10 cellular contexts compared by ENCODE assay signal in the genomic region with DNA sequence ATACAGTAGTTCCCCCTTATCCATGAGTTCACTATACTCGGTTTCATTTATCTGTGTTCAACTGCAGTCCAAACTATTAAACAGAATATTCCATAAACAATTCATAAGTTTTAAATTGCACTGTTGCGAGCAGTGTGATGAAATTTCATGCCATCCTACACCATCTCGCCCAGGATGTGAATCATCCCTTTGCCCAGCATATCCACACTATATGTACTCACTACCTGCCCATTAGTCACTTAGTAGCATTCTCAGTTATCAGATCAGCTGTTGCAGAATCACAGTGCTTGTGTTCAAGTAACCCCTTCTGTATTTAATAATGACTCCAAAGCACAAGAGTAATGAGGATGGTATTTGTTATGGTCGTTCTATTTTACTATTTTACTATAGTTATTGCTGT. TPM values are rescaled to one million over a fixed set of nuclear protein-coding genes. Genes with fewer than 3 reads are reported as not detected.
DNase-seq lines count a peak whose midpoint lies in the region; ATAC-seq and TF ChIP-seq lines count a peak whose summit lies in the region.
"Had no signal": no experiment of that assay in that cellular context is flagged by ENCODE, and none has a peak within 500 bp of the region (broad histone marks: within the 10 kb centered on the region; RNA-seq: fewer than 3 reads in every experiment).

No MANE protein-coding gene starts in this region.

- DNase-seq in ACHN: peak; percentile 85
- DNase-seq in HK-2 (ENCODE audit: unreplicated experiment): peak; percentile 39
- DNase-seq in activated naive CD4-positive, alpha-beta T cell treated with anti-CD3 and anti-CD28 coated beads, Interleukin-2, amount 50 U/mL, for 72 hours (ENCODE audit: low spot score in 2 of 2): no peak
- DNase-seq in kidney epithelial cell (ENCODE audit: low read depth): peak; percentile 86
- no peak for DNase-seq in NCI-H524 treated with DMSO at 0.1 percent for 48 hours (lab: John Stamatoyannopoulos, UW)
- no peak for DNase-seq in DMS79 (lab: John Stamatoyannopoulos, UW)
- no peak for DNase-seq in SKM-1 (lab: John Stamatoyannopoulos, UW; ENCODE audit: unreplicated experiment)

- in situ Hi-C loops in ACHN (cut with HindIII; ENCODE audit: low pct_ligation_motif_present, low pct_unique_long_range_greater_than_20kb, low sequenced_read_pairs): no loop called here

- peak overlapping the region in 1 of 2 donors; percentile 78 for H3K27ac Mint-ChIP-seq in activated naive CD4-positive, alpha-beta T cell treated with anti-CD3 and anti-CD28 coated beads, Interleukin-2, amount 50 U/mL, for 72 hours
- H3K27ac Mint-ChIP-seq: memory B cell, type B pancreatic cell had no signal

- H3K4me3 ChIP-seq in kidney epithelial cell (ENCODE audit: low read depth, low read length): no peak overlapping the region

- no peaks in the 10 kb centered on the region for H3K36me3 Mint-ChIP-seq in activated naive CD4-positive, alpha-beta T cell treated with anti-CD3 and anti-CD28 coated beads, Interleukin-2, amount 50 U/mL, for 72 hours
- H3K36me3 Mint-ChIP-seq: memory B cell, type B pancreatic cell had no signal

- H3K36me3 ChIP-seq in kidney epithelial cell (ENCODE audit: control insufficient read depth, insufficient read depth, low read length): no peaks in the 10 kb centered on the region

- TF ChIP-seq CTCF in kidney epithelial cell (IDR thresholded peaks at IDR 0.05; ENCODE audit: insufficient read depth, low read length, poor library complexity, severe bottlenecking): no peak

- no peaks in the 10 kb centered on the region for H3K9me3 Mint-ChIP-seq in activated naive CD4-positive, alpha-beta T cell treated with anti-CD3 and anti-CD28 coated beads, Interleukin-2, amount 50 U/mL, for 72 hours
- H3K9me3 Mint-ChIP-seq: memory B cell, type B pancreatic cell had no signal

- H3K27me3 ChIP-seq in kidney epithelial cell (ENCODE audit: control insufficient read depth, insufficient read depth, low read length): no peaks in the 10 kb centered on the region

- ATAC-seq in activated naive CD4-positive, alpha-beta T cell treated with anti-CD3 and anti-CD28 coated beads, Interleukin-2, amount 50 U/mL, for 72 hours: peak; percentile 100
- ATAC-seq in GM18858 (IDR thresholded peaks at IDR 0.05; ENCODE audit: unreplicated experiment): no peak

RNA-seq across cellular contexts. Expression of a gene that starts 51.5 kb away (rescaled TPM):
- under 1 TPM in 1 of 2 donors, not detected in 1; 0.04 TPM for total RNA-seq in activated naive CD4-positive, alpha-beta T cell treated with anti-CD3 and anti-CD28 coated beads, Interleukin-2, amount 50 U/mL, for 72 hours
- not detected in 2 replicates for total RNA-seq in kidney epithelial cell

Comparison
In these comparisons a context has a peak if more than half of its experiments do, and no peak if none do; other contexts are left out.
1. DNase-seq: peak in ACHN (single experiment), HK-2 (single experiment) and kidney epithelial cell (single experiment); none in activated naive CD4-positive, alpha-beta T cell treated with anti-CD3 and anti-CD28 coated beads, Interleukin-2, amount 50 U/mL, for 72 hours (0 of 2), NCI-H524 treated with DMSO at 0.1 percent for 48 hours (single experiment), DMS79 (single experiment) and SKM-1 (single experiment).